In genomic region chr12:7431993-7432685, GRCh38 we compare ENCODE assay signal across 2 cellular contexts.
TF ChIP-seq lines count a peak whose summit lies in the region.

No MANE protein-coding gene starts in this region.

TF ChIP-seq in SK-N-SH, 30 proteins besides CTCF, POLR2A, EP300 and RAD21 (continued from another document):
- TF ChIP-seq REST (IDR thresholded peaks at IDR 0.05; ENCODE audit: low read depth, low read length) (no peak), FOXM1 (IDR thresholded peaks at IDR 0.05; ENCODE audit: low read depth) (no peak)
TF ChIP-seq in SK-N-SH: peak in this region for 0.

TF ChIP-seq in SK-N-SH treated with all-trans-retinoic acid at 6 μM for 48 hours, 23 proteins besides CTCF, POLR2A, EP300 and RAD21 (continued from another document):
- TF ChIP-seq CREB5 (CRISPR knock-in tag; IDR thresholded peaks at IDR 0.05; ENCODE audit: low read depth) (no peak), GLIS3 (CRISPR knock-in tag; IDR thresholded peaks at IDR 0.05) (no peak), TSHZ2 (CRISPR knock-in tag; IDR thresholded peaks at IDR 0.05) (no peak), BACH2 (CRISPR knock-in tag; IDR thresholded peaks at IDR 0.05; ENCODE audit: borderline replicate concordance) (no peak), ZFP3 (CRISPR knock-in tag; IDR thresholded peaks at IDR 0.05) (no peak), OSR1 (CRISPR knock-in tag; IDR thresholded peaks at IDR 0.05) (no peak), TOX (CRISPR knock-in tag; IDR thresholded peaks at IDR 0.05; ENCODE audit: borderline replicate concordance) (no peak), RARB (CRISPR knock-in tag; IDR thresholded peaks at IDR 0.05) (no peak), POU6F1 (CRISPR knock-in tag; IDR thresholded peaks at IDR 0.05; ENCODE audit: borderline replicate concordance, low read depth) (no peak), ISL1 (CRISPR knock-in tag; IDR thresholded peaks at IDR 0.05) (no peak), ZFP30 (CRISPR knock-in tag; IDR thresholded peaks at IDR 0.05) (no peak)
